In genomic region chr19:8577247-8577646, GRCh38 we compare ENCODE assay signal across 9 cellular contexts. TPM values are rescaled to one million over a fixed set of nuclear protein-coding genes. Genes with fewer than 3 reads are reported as not detected.
A peak's percentile ranks its signal among the peaks of the same experiment; 100 is the strongest.
DNase-seq lines count a peak whose midpoint lies in the region; ATAC-seq, FAIRE-seq and TF ChIP-seq lines count a peak whose summit lies in the region.
"Had no signal": no experiment of that assay in that cellular context is flagged by ENCODE, and none has a peak within 500 bp of the region (broad histone marks: within the 10 kb centered on the region; RNA-seq: fewer than 3 reads in every experiment).

Gene MYO1F, minus strand, starts transcription at chr19:8577442. Its CDS starts 133 bp downstream, at chr19:8577309.

- in situ Hi-C loops in HepG2 (cut with HindIII; ENCODE audit: extremely low pct_ligation_motif_present, low pct_unique_long_range_greater_than_20kb) = no loop called here

- no peak for TF ChIP-seq POLR2A in HepG2 (IDR thresholded peaks at IDR 0.05; ENCODE audit: insufficient read depth in 1 of 2, low read depth in 2 of 2, low read length in 2 of 2)

- H3K27ac Mint-ChIP-seq in activated naive CD8-positive, alpha-beta T cell treated with anti-CD3 and anti-CD28 coated beads, Interleukin-2, amount 10 ng/mL, durations not matched to agents 7 days and 5 days = peak within 1 kb of the TSS; percentile 94

- no peaks in the 10 kb centered on the region for H3K79me2 ChIP-seq in HepG2 (ENCODE audit: insufficient read depth, low read length)

- 19% methylated on average over 7 of the region's 7 CpGs for WGBS in liver
- 7% methylated on average over 3 of the region's 7 CpGs for WGBS in HepG2 (ENCODE audit: low lambda C conversion rate)

- H3K36me3 Mint-ChIP-seq in activated naive CD8-positive, alpha-beta T cell treated with anti-CD3 and anti-CD28 coated beads, Interleukin-2, amount 10 ng/mL, durations not matched to agents 7 days and 5 days = peaks cover 39% of the 10 kb centered on the region

- TF ChIP-seq RAD21 in liver (IDR thresholded peaks at IDR 0.05) (no peak), HepG2 (CRISPR knock-in tag; IDR thresholded peaks at IDR 0.05) (no peak)

- TF ChIP-seq EP300 in HepG2 (IDR thresholded peaks at IDR 0.05; ENCODE audit: low read depth in 2 of 2, low read length in 2 of 2) (no peak), HepG2 (CRISPR knock-in tag; IDR thresholded peaks at IDR 0.05; ENCODE audit: borderline replicate concordance) (no peak)

- H3K27me3 ChIP-seq in liver (ENCODE audit: control insufficient read depth in 4 of 4, insufficient read depth in 4 of 4, low read length in 3 of 4) (no peaks in the 10 kb centered on the region), HepG2 (ENCODE audit: control insufficient read depth in 1 of 2, insufficient read depth in 2 of 2, low read length in 2 of 2) (peaks cover 0 to 16% of the 10 kb centered on the region in 2 experiments; a peak in 3 of 5 replicates)

- DNase-seq in HepG2 (ENCODE audit: low spot score) (no peak), midbrain (lab: John Stamatoyannopoulos, UW) (peak; percentile 5), DMS53 treated with DMSO at 0.1 percent for 48 hours (lab: John Stamatoyannopoulos, UW; ENCODE audit: unreplicated experiment) (no peak), NCI-H146 treated with DMSO at 0.1 percent for 48 hours (lab: John Stamatoyannopoulos, UW; ENCODE audit: unreplicated experiment) (no peak)
- peak; percentile 46 for DNase-seq in activated naive CD8-positive, alpha-beta T cell treated with anti-CD3 and anti-CD28 coated beads, Interleukin-2, amount 10 ng/mL, durations not matched to agents 7 days and 5 days
- DNase-seq: NCI-H510A treated with DMSO at 0.1 percent for 48 hours had no signal

- TF ChIP-seq CTCF in liver (IDR thresholded peaks at IDR 0.05; ENCODE audit: low read depth, low read length, missing input control) (no peak), HepG2 (CRISPR knock-in tag; IDR thresholded peaks at IDR 0.05) (no peak)

- peak within 1 kb of the TSS; percentile 43 to 60 for H3K27ac ChIP-seq in liver (ENCODE audit: low read depth in 1 of 2, low read length in 2 of 2)
- H3K27ac ChIP-seq in HepG2 (ENCODE audit: extremely low read length, insufficient read depth, low read length) = no peak within 1 kb of the TSS

- no peaks in the 10 kb centered on the region for H3K9me3 Mint-ChIP-seq in activated naive CD8-positive, alpha-beta T cell treated with anti-CD3 and anti-CD28 coated beads, Interleukin-2, amount 10 ng/mL, durations not matched to agents 7 days and 5 days

- peaks cover 2% of the 10 kb centered on the region for H3K27me3 Mint-ChIP-seq in activated naive CD8-positive, alpha-beta T cell treated with anti-CD3 and anti-CD28 coated beads, Interleukin-2, amount 10 ng/mL, durations not matched to agents 7 days and 5 days

- H4K20me1 ChIP-seq in HepG2 (ENCODE audit: insufficient read depth, low read length) = no peaks in the 10 kb centered on the region

- no peak for FAIRE-seq in HepG2 (lab: Jason Lieb, UNC)

- H3K9ac ChIP-seq in liver (ENCODE audit: low read depth in 1 of 2, low read length in 2 of 2) (peak within 1 kb of the TSS; percentile 26 to 36), HepG2 (ENCODE audit: insufficient read depth, low read depth, low read length) (no peak within 1 kb of the TSS)

- peaks cover 42% of the 10 kb centered on the region for H3K4me1 Mint-ChIP-seq in activated naive CD8-positive, alpha-beta T cell treated with anti-CD3 and anti-CD28 coated beads, Interleukin-2, amount 10 ng/mL, durations not matched to agents 7 days and 5 days

- no TSS peak for BruUV-seq in HepG2 (replicated peaks; lab: Mats Ljungman, UMichigan)

- no peak within 1 kb of the TSS for H3K4me2 ChIP-seq in HepG2 (ENCODE audit: low read depth, low read length)

- peaks cover 0 to 6% (median 2%) of the 10 kb centered on the region in 4 donors for H3K4me1 ChIP-seq in liver (ENCODE audit: control insufficient read depth in 4 of 4, insufficient read depth in 4 of 4, low read length in 3 of 4)
- peaks cover 35% of the 10 kb centered on the region for H3K4me1 ChIP-seq in HepG2 (ENCODE audit: insufficient read depth, low read length)

- POLR2A ChIA-PET in HepG2 (lab: Yijun Ruan, JAX) = no interaction called here
- POLR2A ChIA-PET in activated naive CD8-positive, alpha-beta T cell treated with anti-CD3 and anti-CD28 coated beads, Interleukin-2, amount 10 ng/mL, durations not matched to agents 7 days and 5 days (lab: Charles Lee) = interaction anchor here (0.9 to 8.4 kb wide), 8 partner anchors 8 to 187 kb away, joined by 3 to 107 read pairs (median 5); partner anchors contain the start of genes PRAM1, RAB11B and ZNF414

- no peak within 1 kb of the TSS for H2AFZ ChIP-seq in HepG2 (ENCODE audit: low read length)

- H3K36me3 ChIP-seq in liver (ENCODE audit: control insufficient read depth in 4 of 4, insufficient read depth in 3 of 4, low read depth in 1 of 4, low read length in 3 of 4) (no peaks in the 10 kb centered on the region), HepG2 (replicated peaks in 1 of 2; ENCODE audit: control insufficient read depth in 1 of 2, insufficient read depth in 2 of 2, low read length in 2 of 2) (no peaks in the 10 kb centered on the region)

- intact Hi-C loops in HepG2 (cut with micrococcal nuclease; ENCODE audit: unreplicated experiment) = loop anchor here (10.0 kb wide), 1 partner anchor 52 kb away; no protein-coding TSS in a partner anchor

- peak within 1 kb of the TSS; percentile 99 for H3K4me3 Mint-ChIP-seq in activated naive CD8-positive, alpha-beta T cell treated with anti-CD3 and anti-CD28 coated beads, Interleukin-2, amount 10 ng/mL, durations not matched to agents 7 days and 5 days

- CTCF ChIA-PET in HepG2 (lab: Yijun Ruan, JAX; ENCODE audit: low intra/inter-chr PET ratio, low total read pairs) = no interaction called here

- H3K4me3 ChIP-seq in liver (ENCODE audit: low read depth in 1 of 3, low read length in 3 of 3) (peak within 1 kb of the TSS; percentile 3 to 52 (median 30)), HepG2 (replicated peaks in 1 of 3; ENCODE audit: insufficient read depth in 1 of 3, low read depth in 2 of 3, low read length in 3 of 3) (no peak within 1 kb of the TSS)

- no peak for ATAC-seq in HepG2
- no peak for ATAC-seq in activated naive CD8-positive, alpha-beta T cell treated with anti-CD3 and anti-CD28 coated beads, Interleukin-2, amount 10 ng/mL, durations not matched to agents 7 days and 5 days (ENCODE audit: low read depth)
- no peak for ATAC-seq in HG03354 (IDR thresholded peaks at IDR 0.05; ENCODE audit: poor library complexity, severe bottlenecking, unreplicated experiment)
- no peak for ATAC-seq in GM21619 (IDR thresholded peaks at IDR 0.05; ENCODE audit: unreplicated experiment)

- H3K9me3 ChIP-seq in liver (ENCODE audit: control insufficient read depth in 4 of 4, low read length in 3 of 4) (no peaks in the 10 kb centered on the region), HepG2 (ENCODE audit: low read length) (no peaks in the 10 kb centered on the region)

TF ChIP-seq in liver, 16 proteins besides CTCF, POLR2A, EP300 and RAD21 (continues in another document):
- TF ChIP-seq, protein P1, sequence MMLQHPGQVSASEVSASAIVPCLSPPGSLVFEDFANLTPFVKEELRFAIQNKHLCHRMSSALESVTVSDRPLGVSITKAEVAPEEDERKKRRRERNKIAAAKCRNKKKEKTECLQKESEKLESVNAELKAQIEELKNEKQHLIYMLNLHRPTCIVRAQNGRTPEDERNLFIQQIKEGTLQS (IDR thresholded peaks at IDR 0.05) = no peak
- TF ChIP-seq, protein P2, sequence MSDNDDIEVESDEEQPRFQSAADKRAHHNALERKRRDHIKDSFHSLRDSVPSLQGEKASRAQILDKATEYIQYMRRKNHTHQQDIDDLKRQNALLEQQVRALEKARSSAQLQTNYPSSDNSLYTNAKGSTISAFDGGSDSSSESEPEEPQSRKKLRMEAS (IDR thresholded peaks at IDR 0.05) = no peak
- TF ChIP-seq SP1 (IDR thresholded peaks at IDR 0.05) = no peak
- no peak for TF ChIP-seq TAF1 (conservative IDR thresholded peaks at IDR 0.05)

TF ChIP-seq in HepG2, 621 proteins besides CTCF, POLR2A, EP300 and RAD21 (continues in another document):
- TF ChIP-seq CHD2 (IDR thresholded peaks at IDR 0.05; ENCODE audit: low read depth, low read length) (no peak), FOXK1 (CRISPR knock-in tag; IDR thresholded peaks at IDR 0.05; ENCODE audit: borderline replicate concordance, low read depth) (no peak), ZNF776 (CRISPR knock-in tag; IDR thresholded peaks at IDR 0.05) (no peak)

RNA-seq across cellular contexts. Expression of gene MYO1F, which starts in this region (rescaled TPM):
- total RNA-seq in liver (10 to 100 TPM; 17.9 to 20.4 TPM), HepG2 (2016; rRNA removed; fragmentation: Illumina TruSeq; extraction: Trizol) (0.09 and 0.13 TPM in 2 replicates)
- polyA plus RNA-seq in liver (1 to 10 TPM; 6.1 to 6.2 TPM), HepG2 (2011; rRNA removed) (0.13 and 0.34 TPM in 2 replicates)
- total RNA-seq in HepG2 (2016; cell fraction: cytosol; rRNA removed; fragmentation: Illumina TruSeq; extraction: Trizol; ENCODE audit: low read depth) = 0.20 and 0.26 TPM in 2 replicates
- total RNA-seq in HepG2 (2016; cell fraction: insoluble cytoplasmic fraction; rRNA removed; fragmentation: Illumina TruSeq; extraction: Trizol) = 0.11 and 0.16 TPM in 2 replicates
- total RNA-seq in HepG2 (2016; cell fraction: membrane; rRNA removed; fragmentation: Illumina TruSeq; extraction: Trizol) = 0.21 and 0.80 TPM in 2 replicates
- total RNA-seq in HepG2 (2016; cell fraction: nucleus; rRNA removed; fragmentation: Illumina TruSeq; extraction: Trizol) = not detected in 2 replicates
- polyA plus RNA-seq in HepG2 (2011; cell fraction: cytosol; rRNA removed) = 0.13 and 0.30 TPM in 2 replicates
- 0.40 and 0.64 TPM in 2 replicates for polyA plus RNA-seq in HepG2 (2011; cell fraction: nucleus; rRNA removed)
- 0.42 and 1.5 TPM in 2 replicates for polyA plus RNA-seq in HepG2 (2012)
- polyA plus RNA-seq in HepG2 (2016; cell fraction: cytosol; fragmentation: Illumina TruSeq; extraction: Trizol; ENCODE audit: low read depth) = 0.25 and 0.37 TPM in 2 replicates
- 0.16 TPM in 1 of 2 replicates, not detected in the other for polyA plus RNA-seq in HepG2 (2016; cell fraction: insoluble cytoplasmic fraction; fragmentation: Illumina TruSeq; extraction: Trizol; ENCODE audit: low read depth)
- 0.32 and 0.36 TPM in 2 replicates for polyA plus RNA-seq in HepG2 (2016; cell fraction: membrane; fragmentation: Illumina TruSeq; extraction: Trizol; ENCODE audit: low read depth)
- 0.17 and 0.21 TPM in 2 replicates for polyA plus RNA-seq in HepG2 (2016; cell fraction: nucleus; fragmentation: Illumina TruSeq; extraction: Trizol; ENCODE audit: insufficient read depth, low read depth)
- polyA minus RNA-seq in HepG2 (2011; rRNA and poly(A)+ RNA removed; ENCODE audit: low replicate concordance) = 0.42 and 0.63 TPM in 2 replicates
- not detected in 2 replicates for polyA minus RNA-seq in HepG2 (2011; cell fraction: cytosol; rRNA and poly(A)+ RNA removed)
- polyA minus RNA-seq in HepG2 (2011; cell fraction: nucleus; rRNA and poly(A)+ RNA removed) = not detected in 2 replicates
- total RNA-seq in activated naive CD8-positive, alpha-beta T cell treated with anti-CD3 and anti-CD28 coated beads, Interleukin-2, amount 10 ng/mL, durations not matched to agents 7 days and 5 days = 100 to 1,000 TPM; 306 to 332 TPM

Comparison
In these comparisons a context has a peak if more than half of its experiments do, and no peak if none do; other contexts are left out.
1. RNA of gene MYO1F (total RNA-seq): 306 to 332 TPM in activated naive CD8-positive, alpha-beta T cell treated with anti-CD3 and anti-CD28 coated beads, Interleukin-2, amount 10 ng/mL, durations not matched to agents 7 days and 5 days and 17.9 to 20.4 TPM in liver; 0.09 to 0.80 TPM in HepG2; every median in the first group is over 10 times any median in the second.
2. RNA of gene MYO1F (total RNA-seq): 306 to 332 TPM in activated naive CD8-positive, alpha-beta T cell treated with anti-CD3 and anti-CD28 coated beads, Interleukin-2, amount 10 ng/mL, durations not matched to agents 7 days and 5 days; 17.9 to 20.4 TPM in liver; every median in the first group is over 10 times any median in the second.
3. H3K4me3 ChIP-seq: peak in liver (3 of 3); none in HepG2 (0 of 3).
4. DNase-seq: peak in activated naive CD8-positive, alpha-beta T cell treated with anti-CD3 and anti-CD28 coated beads, Interleukin-2, amount 10 ng/mL, durations not matched to agents 7 days and 5 days (single experiment) and midbrain (single experiment); none in HepG2 (single experiment), DMS53 treated with DMSO at 0.1 percent for 48 hours (single experiment) and NCI-H146 treated with DMSO at 0.1 percent for 48 hours (single experiment).